Comparison of ENCODE assay signal across 11 cellular contexts in the genomic region with DNA sequence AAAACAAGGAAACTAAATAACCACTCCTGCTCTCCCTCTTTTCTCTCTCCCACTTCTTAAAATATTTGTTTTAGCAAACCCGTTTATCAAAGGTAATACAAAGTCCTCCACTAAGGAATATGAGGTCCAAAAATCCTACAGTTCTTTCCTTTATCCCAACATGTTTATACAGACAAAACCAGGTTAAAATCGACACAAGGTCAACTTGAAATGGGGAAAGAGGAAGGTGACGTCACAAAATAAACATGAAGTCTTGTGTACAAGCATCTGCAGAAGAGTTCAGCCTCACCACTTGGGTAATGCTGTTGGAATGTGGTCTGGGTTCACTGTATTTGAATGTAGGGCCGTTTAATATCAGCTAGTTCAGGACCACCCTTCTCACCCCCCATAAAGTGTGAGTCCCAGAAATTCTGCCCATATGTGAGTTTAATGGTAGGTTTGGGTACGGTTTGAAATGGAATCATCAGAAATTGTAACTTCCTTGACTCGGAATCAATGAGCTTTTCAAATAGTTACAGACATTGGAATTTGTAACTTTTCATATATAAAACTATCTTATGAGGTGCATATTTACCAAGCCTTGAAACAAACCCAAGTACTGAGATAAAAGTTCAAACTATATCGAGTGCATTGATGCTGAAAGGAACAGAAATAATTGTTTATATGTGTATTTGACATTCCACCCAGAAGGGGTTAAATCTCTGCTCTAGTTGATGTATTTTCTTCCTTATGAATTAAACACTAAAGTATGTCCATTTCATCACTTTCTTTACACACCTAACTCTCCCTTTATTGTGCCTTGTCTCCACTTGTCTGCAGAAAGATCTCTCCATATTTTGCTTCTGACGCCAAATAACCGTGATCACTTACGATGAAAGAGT.
DNase-seq lines count a peak whose midpoint lies in the region; ATAC-seq and TF ChIP-seq lines count a peak whose summit lies in the region.
"Had no signal": no experiment of that assay in that cellular context is flagged by ENCODE, and none has a peak within 500 bp of the region (broad histone marks: within the 10 kb centered on the region; RNA-seq: fewer than 3 reads in every experiment).

No MANE protein-coding gene starts in this region.

- CTCF ChIA-PET in AG04450 (lab: Charles Lee), result interaction anchor here (0.9 to 1.8 kb wide), 3 partner anchors 184 to 491 kb away, joined by 3 read pairs; no protein-coding TSS in a partner anchor

- no peaks in the 10 kb centered on the region for H3K9me3 Mint-ChIP-seq in chondrocyte (ENCODE audit: low read depth)
- H3K9me3 Mint-ChIP-seq: dendritic cell treated with granulocyte-macrophage colony-stimulating factor and Interleukin-4, amounts not matched to agents 40 ng/mL and 50 ng/mL, for 4 days had no signal

- peak overlapping the region; percentile 46 for H3K4me3 Mint-ChIP-seq in chondrocyte (ENCODE audit: unreplicated experiment)
- H3K4me3 Mint-ChIP-seq: dendritic cell treated with granulocyte-macrophage colony-stimulating factor and Interleukin-4, amounts not matched to agents 40 ng/mL and 50 ng/mL, for 4 days had no signal

- H3K4me3 ChIP-seq in AG04450 (ENCODE audit: low read depth, low read length) (no peak overlapping the region), LNCaP clone FGC (ENCODE audit: low read depth, low read length) (no peak overlapping the region), lung (no peak overlapping the region)
- H3K4me3 ChIP-seq: psoas muscle, thyroid gland had no signal

- H3K9me3 ChIP-seq in AG04450 (ENCODE audit: control insufficient read depth, insufficient read depth, low read length) (no peaks in the 10 kb centered on the region), lung (ENCODE audit: control insufficient read depth in 2 of 2, insufficient read depth in 1 of 2, low read length in 1 of 2) (no peaks in the 10 kb centered on the region)
- H3K9me3 ChIP-seq: psoas muscle, thyroid gland had no signal

- no peaks in the 10 kb centered on the region for H3K27me3 ChIP-seq in AG04450 (ENCODE audit: control insufficient read depth, insufficient read depth, low read length)
- no peaks in the 10 kb centered on the region for H3K27me3 ChIP-seq in lung (ENCODE audit: control insufficient read depth, insufficient read depth)
- H3K27me3 ChIP-seq: thyroid gland had no signal

- ATAC-seq in lung (ENCODE audit: insufficient read depth, low FRiP score), result no peak
- no peak for ATAC-seq in GM18502 (IDR thresholded peaks at IDR 0.05; ENCODE audit: poor library complexity, unreplicated experiment)
- ATAC-seq: psoas muscle had no signal

- H3K36me3 Mint-ChIP-seq in chondrocyte (ENCODE audit: low read depth), result no peaks in the 10 kb centered on the region

- POLR2A ChIA-PET in AG04450 (lab: Yijun Ruan, JAX), result interaction anchor here (1.1 to 2.4 kb wide), 4 partner anchors 31 to 121 kb away, joined by 3 to 10 read pairs (median 6); no protein-coding TSS in a partner anchor

- DNase-seq in AG04450 (ENCODE audit: low read depth, low spot score), result peak; percentile 85
- peak; percentile 81 for DNase-seq in LNCaP clone FGC (ENCODE audit: low read depth)
- no peak for DNase-seq in chondrocyte (ENCODE audit: low spot score)
- peak; percentile 33 for DNase-seq in lung (ENCODE audit: low spot score)
- DNase-seq in NCI-H1436 (lab: John Stamatoyannopoulos, UW), result no peak
- no peak for DNase-seq in epidermal melanocyte (ENCODE audit: insufficient read length, low spot score)
- no peak for DNase-seq in NCI-H2081 treated with DMSO at 0.1 percent for 48 hours (lab: John Stamatoyannopoulos, UW)
- DNase-seq: psoas muscle, thyroid gland had no signal

- H3K27ac ChIP-seq in AG04450 (ENCODE audit: low read depth, low read length) (peak overlapping the region; percentile 68), lung (ENCODE audit: low read depth in 1 of 2, low read length in 1 of 2) (peak overlapping the region; percentile 21 to 53)
- H3K27ac ChIP-seq: psoas muscle had no signal

- TF ChIP-seq CTCF in AG04450 (IDR thresholded peaks at IDR 0.05; ENCODE audit: low read depth, low read length), result no peak
- no peak for TF ChIP-seq CTCF in LNCaP clone FGC (IDR thresholded peaks at IDR 0.05; ENCODE audit: control insufficient read depth, extremely low read depth, insufficient read depth)
- TF ChIP-seq CTCF in chondrocyte (IDR thresholded peaks at IDR 0.05), result no peak
- TF ChIP-seq CTCF in lung (IDR thresholded peaks at IDR 0.05; ENCODE audit: control extremely low read depth, extremely low read depth), result no peak

- H3K4me1 ChIP-seq in lung (ENCODE audit: control insufficient read depth in 2 of 2, insufficient read depth in 2 of 2, low read length in 2 of 2), result peaks cover 3 to 21% of the 10 kb centered on the region in 2 donors

- no peaks in the 10 kb centered on the region for H3K27me3 Mint-ChIP-seq in chondrocyte (ENCODE audit: low read depth)
- H3K27me3 Mint-ChIP-seq: dendritic cell treated with granulocyte-macrophage colony-stimulating factor and Interleukin-4, amounts not matched to agents 40 ng/mL and 50 ng/mL, for 4 days had no signal

- H3K27ac Mint-ChIP-seq in chondrocyte (ENCODE audit: unreplicated experiment), result peak overlapping the region; percentile 98
- H3K27ac Mint-ChIP-seq: dendritic cell treated with granulocyte-macrophage colony-stimulating factor and Interleukin-4, amounts not matched to agents 40 ng/mL and 50 ng/mL, for 4 days had no signal

- peaks cover 52% of the 10 kb centered on the region for H3K4me1 Mint-ChIP-seq in chondrocyte (ENCODE audit: low read depth)

- no peaks in the 10 kb centered on the region for H3K36me3 ChIP-seq in lung (ENCODE audit: control insufficient read depth in 2 of 2, insufficient read depth in 2 of 2, low read length in 2 of 2)
- H3K36me3 ChIP-seq: thyroid gland had no signal

- WGBS in lung, 2 donors, result 64 to 74% methylated on average over 10 of the region's 10 CpGs

Comparison
In these comparisons a context has a peak if more than half of its experiments do, and no peak if none do; other contexts are left out.
1. DNase-seq: peak in AG04450 (single experiment), LNCaP clone FGC (single experiment) and lung (single experiment); none in chondrocyte (single experiment), NCI-H1436 (single experiment), epidermal melanocyte (single experiment) and NCI-H2081 treated with DMSO at 0.1 percent for 48 hours (single experiment).